Comparison of ENCODE assay signal across 8 cellular contexts in genomic region chrX:132292753-132293152, GRCh38.
DNase-seq lines count a peak whose midpoint lies in the region; FAIRE-seq and TF ChIP-seq lines count a peak whose summit lies in the region.

No MANE protein-coding gene starts in this region.

- no peak overlapping the region for H2AFZ ChIP-seq in Karpas-422 (ENCODE audit: low read length)

- H3K36me3 ChIP-seq in BJ (ENCODE audit: control insufficient read depth, insufficient read depth, low read length) (no peaks in the 10 kb centered on the region), Karpas-422 (ENCODE audit: insufficient read depth, low read length) (no peaks in the 10 kb centered on the region)

- no peaks in the 10 kb centered on the region for H3K9me2 ChIP-seq in Karpas-422 (replicated peaks; ENCODE audit: insufficient read depth, low read length)

- H3K4me3 ChIP-seq in BJ (ENCODE audit: low read depth, low read length) (no peak overlapping the region), Karpas-422 (ENCODE audit: low read length) (no peak overlapping the region)

- H3K79me2 ChIP-seq in Karpas-422 (ENCODE audit: low read length) = no peaks in the 10 kb centered on the region

- peak; percentile 44 for FAIRE-seq in GM19239 (lab: Jason Lieb, UNC)

- H3K27ac ChIP-seq in Karpas-422 (ENCODE audit: low read length) = no peak overlapping the region

- H3K4me2 ChIP-seq in Karpas-422 (ENCODE audit: low read depth, low read length, poor library complexity, severe bottlenecking) = no peak overlapping the region

- no peaks in the 10 kb centered on the region for H3K4me1 ChIP-seq in Karpas-422 (ENCODE audit: low read length)

- CTCF ChIA-PET in BJ (lab: Yijun Ruan, JAX) = interaction anchor here (0.6 to 3.6 kb wide), 20 partner anchors 11 to 332 kb away, joined by 3 to 43 read pairs (median 4); partner anchors contain the start of gene RAP2C

- no peaks in the 10 kb centered on the region for H3K9me3 ChIP-seq in Karpas-422 (ENCODE audit: low read length)

- H3K9ac ChIP-seq in Karpas-422 (ENCODE audit: low read length) = no peak overlapping the region

- H3K27me3 ChIP-seq in BJ (ENCODE audit: control insufficient read depth, insufficient read depth, low read length) = no peaks in the 10 kb centered on the region
- H3K27me3 ChIP-seq in Karpas-422 (ENCODE audit: low read length) = no peaks in the 10 kb centered on the region

- POLR2A ChIA-PET in BJ (lab: Charles Lee) = no interaction called here

- DNase-seq in BJ (ENCODE audit: low read depth) = no peak
- DNase-seq in GM19239 (ENCODE audit: insufficient read length, low spot score) = peak; percentile 32
- peak; percentile 74 for DNase-seq in Karpas-422
- DNase-seq in brain pericyte (ENCODE audit: low read depth, low spot score) = peak; percentile 1
- DNase-seq in iris pigment epithelial cell (ENCODE audit: low read depth) = peak; percentile 61
- peak; percentile 79 for DNase-seq in superior temporal gyrus (ENCODE audit: extremely low spot score)
- DNase-seq in kidney glomerular epithelial cell (lab: John Stamatoyannopoulos, UW) = no peak
- DNase-seq in hippocampal formation (lab: John Stamatoyannopoulos, UW) = no peak

- H4K20me1 ChIP-seq in Karpas-422 (ENCODE audit: insufficient read depth, low read depth, low read length) = no peaks in the 10 kb centered on the region

- TF ChIP-seq CTCF in BJ (IDR thresholded peaks at IDR 0.05; ENCODE audit: insufficient read depth, low read depth, low read length) = peak; percentile 47

Comparison
In these comparisons a context has a peak if more than half of its experiments do, and no peak if none do; other contexts are left out.
1. DNase-seq: peak in GM19239 (single experiment), Karpas-422 (single experiment), brain pericyte (single experiment), iris pigment epithelial cell (single experiment) and superior temporal gyrus (single experiment); none in BJ (single experiment), kidney glomerular epithelial cell (single experiment) and hippocampal formation (0 of 2).